Comparison of ENCODE assay signal across 8 cellular contexts in genomic region chr6:26596579-26597388, GRCh38.
DNase-seq lines count a peak whose midpoint lies in the region; ATAC-seq and TF ChIP-seq lines count a peak whose summit lies in the region.

Gene ABT1 (plus strand): TSS chr6:26596953. CDS start chr6:26596983, 30 bp downstream.

- H3K27ac Mint-ChIP-seq in nephron progenitor cell = no peak within 1 kb of the TSS
- peak within 1 kb of the TSS in 1 of 2 donors; percentile 31 for H3K27ac Mint-ChIP-seq in stimulated activated naive CD8-positive, alpha-beta T cell treated with anti-CD3 and anti-CD28 coated beads, Interleukin-15, amount 100 ng/mL, for 72 hours

- peak within 1 kb of the TSS; percentile 76 for H3K27ac ChIP-seq in MM.1S (ENCODE audit: low read length)

- TF ChIP-seq CTCF in MM.1S (IDR thresholded peaks at IDR 0.05; ENCODE audit: low read length) = no peak
- no peak for TF ChIP-seq CTCF in nephron progenitor cell (IDR thresholded peaks at IDR 0.05)

- peaks cover 22% of the 10 kb centered on the region for H3K79me2 ChIP-seq in MM.1S (ENCODE audit: low read length)

- H3K4me3 Mint-ChIP-seq in nephron progenitor cell = no peak within 1 kb of the TSS
- H3K4me3 Mint-ChIP-seq in stimulated activated naive CD8-positive, alpha-beta T cell treated with anti-CD3 and anti-CD28 coated beads, Interleukin-15, amount 100 ng/mL, for 72 hours = no peak within 1 kb of the TSS

- H3K27me3 ChIP-seq in HAP-1 (ENCODE audit: low read depth) (peaks cover 3% of the 10 kb centered on the region; the same call in 1 of the 2 replicates), MM.1S (replicated peaks; ENCODE audit: insufficient read depth, low read length) (no peaks in the 10 kb centered on the region)

- H3F3A ChIP-seq in MM.1S (ENCODE audit: insufficient read depth, low read length) = peaks cover 15% of the 10 kb centered on the region

- H3K4me1 ChIP-seq in ES-I3 (ENCODE audit: insufficient read depth, low read length) (no peaks in the 10 kb centered on the region; the same call in 1 of the 2 replicates), HAP-1 (peaks cover 9% of the 10 kb centered on the region), MM.1S (ENCODE audit: low read length) (peaks cover 8% of the 10 kb centered on the region; the same call in 1 of the 2 replicates)

- H3K36me3 Mint-ChIP-seq in nephron progenitor cell (ENCODE audit: low read depth) = peaks cover 15% of the 10 kb centered on the region

- ATAC-seq in stimulated activated naive CD8-positive, alpha-beta T cell treated with anti-CD3 and anti-CD28 coated beads, Interleukin-15, amount 100 ng/mL, for 72 hours = peak; percentile 75

- H3K36me3 ChIP-seq in ES-I3 (ENCODE audit: insufficient read depth, low read length) (no peaks in the 10 kb centered on the region), HAP-1 (replicated peaks) (peaks cover 25% of the 10 kb centered on the region), MM.1S (replicated peaks; ENCODE audit: insufficient read depth, low read length) (peaks cover 3% of the 10 kb centered on the region; the same call in 1 of the 2 replicates)

- no peaks in the 10 kb centered on the region for H4K20me1 ChIP-seq in MM.1S (ENCODE audit: insufficient read depth, low read length)

- H3K4me3 ChIP-seq in HAP-1 = peak within 1 kb of the TSS; percentile 94
- H3K4me3 ChIP-seq in MM.1S (ENCODE audit: low read length) = peak within 1 kb of the TSS; percentile 100

- H3K4me2 ChIP-seq in MM.1S (ENCODE audit: low read depth, low read length) = peak within 1 kb of the TSS; percentile 90

- peaks cover 2% of the 10 kb centered on the region for H3K9me3 Mint-ChIP-seq in nephron progenitor cell
- no peaks in the 10 kb centered on the region for H3K9me3 Mint-ChIP-seq in stimulated activated naive CD8-positive, alpha-beta T cell treated with anti-CD3 and anti-CD28 coated beads, Interleukin-15, amount 100 ng/mL, for 72 hours

- no peaks in the 10 kb centered on the region for H3K27me3 Mint-ChIP-seq in nephron progenitor cell (ENCODE audit: low read depth, poor library complexity)
- H3K27me3 Mint-ChIP-seq in stimulated activated naive CD8-positive, alpha-beta T cell treated with anti-CD3 and anti-CD28 coated beads, Interleukin-15, amount 100 ng/mL, for 72 hours = peaks cover 19% of the 10 kb centered on the region

- H2AFZ ChIP-seq in MM.1S (ENCODE audit: low read length) = peak within 1 kb of the TSS; percentile 78

- in situ Hi-C loops in HAP-1 (cut with MboI; ENCODE audit: low sequenced_read_pairs) = no loop called here

- no peaks in the 10 kb centered on the region for H3K9me2 ChIP-seq in MM.1S (replicated peaks; ENCODE audit: insufficient read depth, low read length)

- peak; percentile 96 to 98 for DNase-seq in HAP-1 (ENCODE audit: low spot score in 2 of 2)
- peak; percentile 96 for DNase-seq in MM.1S
- peak; percentile 93 for DNase-seq in SHP77 treated with DMSO at 0.1 percent for 48 hours (lab: John Stamatoyannopoulos, UW)
- peak; percentile 99 for DNase-seq in activated effector memory CD4-positive, alpha-beta T cell treated with anti-CD3 and anti-CD28 coated beads, Interleukin-2, amount 50 U/mL, for 16 hours
- peak; percentile 96 for DNase-seq in fibroblast of the conjunctiva (ENCODE audit: low read depth)
- peak; percentile 96 for DNase-seq in nephron progenitor cell
- DNase-seq in stimulated activated naive CD8-positive, alpha-beta T cell treated with anti-CD3 and anti-CD28 coated beads, Interleukin-15, amount 100 ng/mL, for 72 hours = peak; percentile 93 to 97

- no peaks in the 10 kb centered on the region for H3K4me1 Mint-ChIP-seq in nephron progenitor cell
- H3K4me1 Mint-ChIP-seq in stimulated activated naive CD8-positive, alpha-beta T cell treated with anti-CD3 and anti-CD28 coated beads, Interleukin-15, amount 100 ng/mL, for 72 hours = peaks cover 43% of the 10 kb centered on the region

- H3K9me3 ChIP-seq in ES-I3 (ENCODE audit: control insufficient read depth, insufficient read depth, low read length) (no peaks in the 10 kb centered on the region), HAP-1 (no peaks in the 10 kb centered on the region), MM.1S (replicated peaks; ENCODE audit: insufficient read depth, low read length) (no peaks in the 10 kb centered on the region)

- H3K9ac ChIP-seq in ES-I3 (ENCODE audit: low read depth, low read length) (peak within 1 kb of the TSS; percentile 94), MM.1S (ENCODE audit: low read length) (peak within 1 kb of the TSS; percentile 94)

Comparison
In these comparisons a context has a peak if more than half of its experiments do, and no peak if none do; other contexts are left out.
1. Peak in every context shown above with its lines: DNase-seq, ATAC-seq, H3K4me3 ChIP-seq and H3K27ac ChIP-seq.